ENCODE assay signal across 9 cellular contexts in genomic region chr2:177799531-177799930, GRCh38.
DNase-seq lines count a peak whose midpoint lies in the region; ATAC-seq and TF ChIP-seq lines count a peak whose summit lies in the region.
"Had no signal": no experiment of that assay in that cellular context is flagged by ENCODE, and none has a peak within 500 bp of the region (broad histone marks: within the 10 kb centered on the region; RNA-seq: fewer than 3 reads in every experiment).

No MANE protein-coding gene starts in this region.

- no peak overlapping the region for H2BK12ac ChIP-seq in H9 (ENCODE audit: insufficient read length, low read depth, low read length)

- no peak overlapping the region for H2BK20ac ChIP-seq in H9 (ENCODE audit: low read depth, low read length, poor library complexity, severe bottlenecking)

- DNase-seq in H9 (peak; percentile 40), PC-3 (peak; percentile 48), fibroblast of villous mesenchyme (ENCODE audit: low read depth) (peak; percentile 24), stromal cell of bone marrow (ENCODE audit: low read depth) (peak; percentile 16), KG1 (lab: John Stamatoyannopoulos, UW) (no peak), anterior cingulate cortex (lab: John Stamatoyannopoulos, UW) (no peak)

- no peak overlapping the region for H3T11ph ChIP-seq in H9 (ENCODE audit: low read length)

- CTCF ChIA-PET in PC-3 (lab: Charles Lee) = interaction anchor here (0.5 to 1.1 kb wide), 5 partner anchors 24 to 620 kb away, joined by 3 to 10 read pairs (median 3); no protein-coding TSS in a partner anchor

- H3K23ac ChIP-seq in H9 (ENCODE audit: insufficient read length, low read depth, low read length) = no peak overlapping the region

- no TSS peak for BruUV-seq in PC-3 (replicated peaks; lab: Mats Ljungman, UMichigan)

- no peak overlapping the region for H3K27ac Mint-ChIP-seq in H9

- no peak overlapping the region for H2BK15ac ChIP-seq in H9 (ENCODE audit: low read depth, low read length)

- H3K14ac ChIP-seq in H9 (ENCODE audit: insufficient read depth, low read length) = no peak overlapping the region

- no peaks in the 10 kb centered on the region for H3K36me3 ChIP-seq in PC-3 (ENCODE audit: low read depth, low read length)

- no peak overlapping the region for H3K4me3 Mint-ChIP-seq in H9

- no peak overlapping the region for H4K5ac ChIP-seq in H9 (ENCODE audit: insufficient read length, low read depth, low read length)

- ATAC-seq in PC-3 (peak; percentile 87), HG02981 (IDR thresholded peaks at IDR 0.05; ENCODE audit: unreplicated experiment) (no peak)

- no peak overlapping the region for H3K27ac ChIP-seq in C4-2B
- no peak overlapping the region for H3K27ac ChIP-seq in H9 (ENCODE audit: insufficient read length, low read depth, low read length)
- no peak overlapping the region for H3K27ac ChIP-seq in PC-3 (ENCODE audit: low read length)
- H3K27ac ChIP-seq: HL-60 had no signal

- POLR2A ChIA-PET in PC-3 (lab: Charles Lee; ENCODE audit: unreplicated experiment) = no interaction called here

- no peak overlapping the region for H2BK5ac ChIP-seq in H9 (ENCODE audit: insufficient read length, low read length)

- H3K9ac ChIP-seq in H9 (ENCODE audit: extremely low read depth, insufficient read length, low read length) = no peak overlapping the region
- H3K9ac ChIP-seq in PC-3 (ENCODE audit: low read length) = no peak overlapping the region

- peaks cover 0 to 3% of the 10 kb centered on the region in 2 experiments; a peak in 2 of 5 replicates for H3K9me3 Mint-ChIP-seq in H9

- TF ChIP-seq CTCF in C4-2B (conservative IDR thresholded peaks at IDR 0.05) (peak; percentile 70), H9 (conservative IDR thresholded peaks at IDR 0.05) (peak; percentile 75), PC-3 (conservative IDR thresholded peaks at IDR 0.05; ENCODE audit: low read depth, low read length) (peak; percentile 72), fibroblast of villous mesenchyme (IDR thresholded peaks at IDR 0.05; ENCODE audit: insufficient read depth, low read depth, low read length) (peak; percentile 65)

- H3K9me3 ChIP-seq in H9 (ENCODE audit: control insufficient read depth, low read depth, low read length) (no peaks in the 10 kb centered on the region), PC-3 (ENCODE audit: low read length) (no peaks in the 10 kb centered on the region)

- H4K20me1 ChIP-seq in H9 (ENCODE audit: control insufficient read depth, insufficient read depth, insufficient read length) (no peaks in the 10 kb centered on the region), PC-3 (ENCODE audit: low read length) (no peaks in the 10 kb centered on the region)

- no peaks in the 10 kb centered on the region for H3K23me2 ChIP-seq in H9 (ENCODE audit: insufficient read length, low read depth, low read length, poor library complexity, severe bottlenecking)

- H3K4ac ChIP-seq in H9 (ENCODE audit: low read depth, low read length) = no peak overlapping the region

- no peak overlapping the region for H2AK5ac ChIP-seq in H9 (ENCODE audit: insufficient read length, low read length)

- H2BK120ac ChIP-seq in H9 (ENCODE audit: low read depth, low read length, poor library complexity, severe bottlenecking) = no peak overlapping the region

- H3K9me2 ChIP-seq in PC-3 (replicated peaks; ENCODE audit: low read length) = no peaks in the 10 kb centered on the region

- H3K18ac ChIP-seq in H9 (ENCODE audit: insufficient read length, low read depth, low read length) = no peak overlapping the region

- H3K4me1 ChIP-seq in H9 (ENCODE audit: insufficient read depth, low read length) = no peaks in the 10 kb centered on the region; the same call in 1 of the 2 replicates
- H3K4me1 ChIP-seq in PC-3 (ENCODE audit: insufficient read depth, low read length) = no peaks in the 10 kb centered on the region

- no peak overlapping the region for H3K56ac ChIP-seq in H9 (ENCODE audit: insufficient read length, low read depth, low read length)

- no peaks in the 10 kb centered on the region for H3K36me3 Mint-ChIP-seq in H9 (ENCODE audit: insufficient read depth in 1 of 3, low read depth in 3 of 3)

- no peak overlapping the region for H4K91ac ChIP-seq in H9 (ENCODE audit: insufficient read length, low read depth, low read length)

- H3K27me3 Mint-ChIP-seq in H9 (ENCODE audit: low read depth) = peaks cover 4% of the 10 kb centered on the region; the same call in 1 of the 2 replicates

- H3K27me3 ChIP-seq in H9 (ENCODE audit: insufficient read depth, low read length) (no peaks in the 10 kb centered on the region), PC-3 (ENCODE audit: low read length) (peaks cover 8% of the 10 kb centered on the region; the same call in 1 of the 2 replicates)

- H2AFZ ChIP-seq in H9 (ENCODE audit: low read length) (no peak overlapping the region), PC-3 (ENCODE audit: low read length) (no peak overlapping the region)

- intact Hi-C loops in PC-3 (cut with micrococcal nuclease) = no loop called here

- no peaks in the 10 kb centered on the region for H3K79me1 ChIP-seq in H9 (ENCODE audit: insufficient read depth, low read depth, low read length, poor library complexity, severe bottlenecking)

- WGBS in H9 (ENCODE audit: extremely low coverage, insufficient read length, low lambda C conversion rate) = no CpG with 5 or more reads among the region's 1 CpG

- H3K79me2 ChIP-seq in H9 (ENCODE audit: insufficient read depth, low read length) = no peaks in the 10 kb centered on the region
- no peaks in the 10 kb centered on the region for H3K79me2 ChIP-seq in PC-3 (ENCODE audit: low read length)

- H3K4me1 Mint-ChIP-seq in H9 = peaks cover 15 to 19% of the 10 kb centered on the region in 2 experiments

- H4K8ac ChIP-seq in H9 (replicated peaks; ENCODE audit: insufficient read length, low read depth, low read length) = no peak overlapping the region

- H3F3A ChIP-seq in PC-3 (ENCODE audit: low read length, unreplicated experiment) = no peaks in the 10 kb centered on the region

- H3K4me2 ChIP-seq in H9 (ENCODE audit: insufficient read depth, insufficient read length, low read length) (no peak overlapping the region), PC-3 (ENCODE audit: low read length) (no peak overlapping the region)

- H3K4me3 ChIP-seq in PC-3 (ENCODE audit: low read length) (no peak overlapping the region), fibroblast of villous mesenchyme (ENCODE audit: low read depth, low read length) (no peak overlapping the region)

Comparison
In these comparisons a context has a peak if more than half of its experiments do, and no peak if none do; other contexts are left out.
1. DNase-seq: peak in H9 (single experiment), PC-3 (single experiment), fibroblast of villous mesenchyme (single experiment) and stromal cell of bone marrow (single experiment); none in KG1 (single experiment) and anterior cingulate cortex (0 of 58).
2. Peak in every context shown above with its lines, with median percentiles within 50 percentile points of each other: CTCF ChIP-seq.